ENCODE assay signal across 17 cellular contexts in genomic region chr4:151709587-151709986, GRCh38. TPM values are rescaled to one million over a fixed set of nuclear protein-coding genes. Genes with fewer than 3 reads are reported as not detected.
DNase-seq lines count a peak whose midpoint lies in the region; ATAC-seq and TF ChIP-seq lines count a peak whose summit lies in the region.
"Had no signal": no experiment of that assay in that cellular context is flagged by ENCODE, and none has a peak within 500 bp of the region (broad histone marks: within the 10 kb centered on the region; RNA-seq: fewer than 3 reads in every experiment).

No MANE protein-coding gene starts in this region.

- H3K27ac ChIP-seq in thyroid gland = no peak overlapping the region
- H3K27ac ChIP-seq: 22Rv1, A549, C4-2B had no signal

- no peak overlapping the region for H3K4me3 ChIP-seq in thyroid gland (replicated peaks in 1 of 3)
- H3K4me3 ChIP-seq: A549 had no signal

- ATAC-seq in left cardiac atrium (peak; percentile 27 to 73), Right ventricle myocardium inferior (no peak), GM21381 (IDR thresholded peaks at IDR 0.05; ENCODE audit: unreplicated experiment) (no peak)
- ATAC-seq: A549 had no signal

- H3K9me3 ChIP-seq in thyroid gland = no peaks in the 10 kb centered on the region
- H3K9me3 ChIP-seq: A549 had no signal

- TF ChIP-seq CTCF in nephron progenitor cell (IDR thresholded peaks at IDR 0.05) (no peak), thyroid gland (IDR thresholded peaks at IDR 0.05) (no peak)

- peak; percentile 63 for DNase-seq in NCI-H82 (lab: John Stamatoyannopoulos, UW)
- DNase-seq in NCI-H82 treated with DMSO at 0.1 percent for 48 hours (lab: John Stamatoyannopoulos, UW; ENCODE audit: unreplicated experiment) = no peak
- no peak for DNase-seq in left cardiac atrium
- no peak for DNase-seq in Right ventricle myocardium inferior (ENCODE audit: missing footprints)
- peak; percentile 15 for DNase-seq in amniotic epithelial cell (ENCODE audit: low read depth)
- no peak for DNase-seq in nephron progenitor cell
- no peak for DNase-seq in thyroid gland
- DNase-seq: AML-193; CD4-positive, alpha-beta T cell; DMS153; DMS79; GDM1; H9 had no signal

- peaks cover 31% of the 10 kb centered on the region for H3K36me3 Mint-ChIP-seq in nephron progenitor cell (ENCODE audit: low read depth)

- H3K27ac Mint-ChIP-seq in nephron progenitor cell = peak overlapping the region; percentile 8
- H3K27ac Mint-ChIP-seq: CD4-positive, alpha-beta T cell; H9 had no signal

- no peak overlapping the region for H3K4me3 Mint-ChIP-seq in nephron progenitor cell
- H3K4me3 Mint-ChIP-seq: CD4-positive, alpha-beta T cell; H9 had no signal

- peaks cover 0 to 5% of the 10 kb centered on the region in 2 donors for H3K4me1 ChIP-seq in thyroid gland
- H3K4me1 ChIP-seq: A549 had no signal

- intact Hi-C loops in left cardiac atrium (cut with DNase I) = no loop called here
- intact Hi-C loops in Right ventricle myocardium inferior (cut with DNase I) = no loop called here
- intact Hi-C loops in thyroid gland (cut with DNase I) = no loop called here

- no peaks in the 10 kb centered on the region for H3K9me3 Mint-ChIP-seq in nephron progenitor cell
- H3K9me3 Mint-ChIP-seq: CD4-positive, alpha-beta T cell; H9 had no signal

- peaks cover 25% of the 10 kb centered on the region for H3K4me1 Mint-ChIP-seq in nephron progenitor cell

- no peaks in the 10 kb centered on the region for H3K27me3 ChIP-seq in thyroid gland

- WGBS in thyroid gland, 2 donors = 91 to 97% methylated on average over 7 of the region's 7 CpGs

- H3K36me3 ChIP-seq in thyroid gland = no peaks in the 10 kb centered on the region

- no peak for TF ChIP-seq POLR2A in thyroid gland (IDR thresholded peaks at IDR 0.05)

- peaks cover 4% of the 10 kb centered on the region for H3K27me3 Mint-ChIP-seq in nephron progenitor cell (ENCODE audit: low read depth, poor library complexity)
- H3K27me3 Mint-ChIP-seq: CD4-positive, alpha-beta T cell had no signal

RNA-seq across cellular contexts. Expression of gene GATB, which starts 51.2 kb away (rescaled TPM):
- 10 to 100 TPM; 51.7 to 88.1 TPM for total RNA-seq in left cardiac atrium
- 171 TPM for total RNA-seq in Right ventricle myocardium inferior
- total RNA-seq in thyroid gland = 10 to 100 TPM; 10.9 to 32.5 (median 22.9) TPM

Comparison
In these comparisons a context has a peak if more than half of its experiments do, and no peak if none do; other contexts are left out.
1. DNase-seq: peak in NCI-H82 (single experiment) and amniotic epithelial cell (single experiment); none in NCI-H82 treated with DMSO at 0.1 percent for 48 hours (single experiment), left cardiac atrium (single experiment), Right ventricle myocardium inferior (single experiment), nephron progenitor cell (single experiment) and thyroid gland (0 of 2).
2. ATAC-seq: peak in left cardiac atrium (2 of 2); none in Right ventricle myocardium inferior (single experiment) and GM21381 (single experiment).